Comparison of ENCODE assay signal across 1 cellular context in the genomic region with DNA sequence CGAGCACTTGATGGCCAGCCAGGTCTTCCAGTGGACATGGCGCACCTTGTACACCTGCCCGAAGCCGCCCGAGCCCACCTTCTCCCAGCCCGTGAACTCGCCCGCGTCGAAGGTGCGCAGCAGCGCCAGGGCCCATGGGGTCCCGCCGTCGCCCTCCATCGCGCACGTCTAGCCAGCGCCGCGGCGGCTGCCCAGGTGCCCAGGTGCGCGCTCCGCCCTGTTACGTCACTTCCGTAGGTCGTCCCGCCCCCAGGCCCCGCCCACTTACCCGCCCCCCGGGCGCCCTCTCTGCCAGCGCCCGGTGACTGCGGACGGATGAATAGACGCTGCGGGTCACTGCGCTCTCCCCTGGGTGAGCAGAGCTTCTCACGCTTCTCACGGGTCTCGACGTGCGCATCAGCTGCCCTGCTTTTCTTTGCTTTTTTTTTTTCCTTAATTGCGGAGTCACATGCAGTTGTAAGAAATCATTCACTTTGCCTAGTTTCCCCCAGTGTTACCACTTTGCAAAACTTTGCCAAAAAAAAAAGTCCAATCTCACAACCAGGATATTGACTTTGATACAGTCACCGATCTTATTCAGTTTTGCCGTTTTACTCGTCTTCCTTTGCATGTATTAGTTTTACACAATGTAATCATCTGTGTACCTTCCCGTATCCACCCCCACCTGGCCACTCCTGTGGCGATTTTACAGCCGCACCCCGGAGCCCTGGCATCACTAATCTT.
TF ChIP-seq lines count a peak whose summit lies in the region.

Gene RIPK4, minus strand, starts transcription at position 170 of the 723 bp plus-strand sequence. Its CDS starts 11 bp downstream, at position 159.

TF ChIP-seq in HepG2, 621 proteins besides CTCF, POLR2A, EP300 and RAD21 (continued from another document and continues in another):
- TF ChIP-seq, protein P1, sequence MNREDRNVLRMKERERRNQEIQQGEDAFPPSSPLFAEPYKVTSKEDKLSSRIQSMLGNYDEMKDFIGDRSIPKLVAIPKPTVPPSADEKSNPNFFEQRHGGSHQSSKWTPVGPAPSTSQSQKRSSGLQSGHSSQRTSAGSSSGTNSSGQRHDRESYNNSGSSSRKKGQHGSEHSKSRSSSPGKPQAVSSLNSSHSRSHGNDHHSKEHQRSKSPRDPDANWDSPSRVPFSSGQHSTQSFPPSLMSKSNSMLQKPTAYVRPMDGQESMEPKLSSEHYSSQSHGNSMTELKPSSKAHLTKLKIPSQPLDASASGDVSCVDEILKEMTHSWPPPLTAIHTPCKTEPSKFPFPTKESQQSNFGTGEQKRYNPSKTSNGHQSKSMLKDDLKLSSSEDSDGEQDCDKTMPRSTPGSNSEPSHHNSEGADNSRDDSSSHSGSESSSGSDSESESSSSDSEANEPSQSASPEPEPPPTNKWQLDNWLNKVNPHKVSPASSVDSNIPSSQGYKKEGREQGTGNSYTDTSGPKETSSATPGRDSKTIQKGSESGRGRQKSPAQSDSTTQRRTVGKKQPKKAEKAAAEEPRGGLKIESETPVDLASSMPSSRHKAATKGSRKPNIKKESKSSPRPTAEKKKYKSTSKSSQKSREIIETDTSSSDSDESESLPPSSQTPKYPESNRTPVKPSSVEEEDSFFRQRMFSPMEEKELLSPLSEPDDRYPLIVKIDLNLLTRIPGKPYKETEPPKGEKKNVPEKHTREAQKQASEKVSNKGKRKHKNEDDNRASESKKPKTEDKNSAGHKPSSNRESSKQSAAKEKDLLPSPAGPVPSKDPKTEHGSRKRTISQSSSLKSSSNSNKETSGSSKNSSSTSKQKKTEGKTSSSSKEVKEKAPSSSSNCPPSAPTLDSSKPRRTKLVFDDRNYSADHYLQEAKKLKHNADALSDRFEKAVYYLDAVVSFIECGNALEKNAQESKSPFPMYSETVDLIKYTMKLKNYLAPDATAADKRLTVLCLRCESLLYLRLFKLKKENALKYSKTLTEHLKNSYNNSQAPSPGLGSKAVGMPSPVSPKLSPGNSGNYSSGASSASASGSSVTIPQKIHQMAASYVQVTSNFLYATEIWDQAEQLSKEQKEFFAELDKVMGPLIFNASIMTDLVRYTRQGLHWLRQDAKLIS (CRISPR knock-in tag; IDR thresholded peaks at IDR 0.05) = no peak
- no peak for TF ChIP-seq NBN (conservative IDR thresholded peaks at IDR 0.05)
- no peak for TF ChIP-seq SETDB1 (CRISPR knock-in tag; IDR thresholded peaks at IDR 0.05; ENCODE audit: borderline replicate concordance)
- no peak for TF ChIP-seq TCF7 (IDR thresholded peaks at IDR 0.05; ENCODE audit: low read depth)
- no peak for TF ChIP-seq ZNF878 (CRISPR knock-in tag; IDR thresholded peaks at IDR 0.05)
- TF ChIP-seq ZNF777 (CRISPR knock-in tag; IDR thresholded peaks at IDR 0.05) = peak; percentile 99
- no peak for TF ChIP-seq BRCA1 (CRISPR knock-in tag; IDR thresholded peaks at IDR 0.05)
- no peak for TF ChIP-seq CENPBD1 (CRISPR knock-in tag; IDR thresholded peaks at IDR 0.05; ENCODE audit: borderline replicate concordance, low read depth)
- TF ChIP-seq KDM5B (CRISPR knock-in tag; IDR thresholded peaks at IDR 0.05; ENCODE audit: borderline replicate concordance) = peak; percentile 51; the same call in 1 of the 2 replicates
- no peak for TF ChIP-seq ZNF543 (CRISPR knock-in tag; IDR thresholded peaks at IDR 0.05)
- TF ChIP-seq NAIF1 (CRISPR knock-in tag; IDR thresholded peaks at IDR 0.05; ENCODE audit: borderline replicate concordance) = no peak
- no peak for TF ChIP-seq ZNF776 (CRISPR knock-in tag; IDR thresholded peaks at IDR 0.05)
- TF ChIP-seq ZNF468 (CRISPR knock-in tag; IDR thresholded peaks at IDR 0.05) = no peak
- TF ChIP-seq, protein P2, sequence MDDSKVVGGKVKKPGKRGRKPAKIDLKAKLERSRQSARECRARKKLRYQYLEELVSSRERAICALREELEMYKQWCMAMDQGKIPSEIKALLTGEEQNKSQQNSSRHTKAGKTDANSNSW (CRISPR knock-in tag; IDR thresholded peaks at IDR 0.05; ENCODE audit: borderline replicate concordance) = no peak
- TF ChIP-seq POLR2G (IDR thresholded peaks at IDR 0.05; ENCODE audit: low read depth, low read length) = peak; percentile 74
- no peak for TF ChIP-seq TOPORS (CRISPR knock-in tag; IDR thresholded peaks at IDR 0.05)
- no peak for TF ChIP-seq U2AF2 (IDR thresholded peaks at IDR 0.05; ENCODE audit: low read depth, low read length)
- no peak for TF ChIP-seq NR2F1 (CRISPR knock-in tag; IDR thresholded peaks at IDR 0.05)
- TF ChIP-seq, protein P3, sequence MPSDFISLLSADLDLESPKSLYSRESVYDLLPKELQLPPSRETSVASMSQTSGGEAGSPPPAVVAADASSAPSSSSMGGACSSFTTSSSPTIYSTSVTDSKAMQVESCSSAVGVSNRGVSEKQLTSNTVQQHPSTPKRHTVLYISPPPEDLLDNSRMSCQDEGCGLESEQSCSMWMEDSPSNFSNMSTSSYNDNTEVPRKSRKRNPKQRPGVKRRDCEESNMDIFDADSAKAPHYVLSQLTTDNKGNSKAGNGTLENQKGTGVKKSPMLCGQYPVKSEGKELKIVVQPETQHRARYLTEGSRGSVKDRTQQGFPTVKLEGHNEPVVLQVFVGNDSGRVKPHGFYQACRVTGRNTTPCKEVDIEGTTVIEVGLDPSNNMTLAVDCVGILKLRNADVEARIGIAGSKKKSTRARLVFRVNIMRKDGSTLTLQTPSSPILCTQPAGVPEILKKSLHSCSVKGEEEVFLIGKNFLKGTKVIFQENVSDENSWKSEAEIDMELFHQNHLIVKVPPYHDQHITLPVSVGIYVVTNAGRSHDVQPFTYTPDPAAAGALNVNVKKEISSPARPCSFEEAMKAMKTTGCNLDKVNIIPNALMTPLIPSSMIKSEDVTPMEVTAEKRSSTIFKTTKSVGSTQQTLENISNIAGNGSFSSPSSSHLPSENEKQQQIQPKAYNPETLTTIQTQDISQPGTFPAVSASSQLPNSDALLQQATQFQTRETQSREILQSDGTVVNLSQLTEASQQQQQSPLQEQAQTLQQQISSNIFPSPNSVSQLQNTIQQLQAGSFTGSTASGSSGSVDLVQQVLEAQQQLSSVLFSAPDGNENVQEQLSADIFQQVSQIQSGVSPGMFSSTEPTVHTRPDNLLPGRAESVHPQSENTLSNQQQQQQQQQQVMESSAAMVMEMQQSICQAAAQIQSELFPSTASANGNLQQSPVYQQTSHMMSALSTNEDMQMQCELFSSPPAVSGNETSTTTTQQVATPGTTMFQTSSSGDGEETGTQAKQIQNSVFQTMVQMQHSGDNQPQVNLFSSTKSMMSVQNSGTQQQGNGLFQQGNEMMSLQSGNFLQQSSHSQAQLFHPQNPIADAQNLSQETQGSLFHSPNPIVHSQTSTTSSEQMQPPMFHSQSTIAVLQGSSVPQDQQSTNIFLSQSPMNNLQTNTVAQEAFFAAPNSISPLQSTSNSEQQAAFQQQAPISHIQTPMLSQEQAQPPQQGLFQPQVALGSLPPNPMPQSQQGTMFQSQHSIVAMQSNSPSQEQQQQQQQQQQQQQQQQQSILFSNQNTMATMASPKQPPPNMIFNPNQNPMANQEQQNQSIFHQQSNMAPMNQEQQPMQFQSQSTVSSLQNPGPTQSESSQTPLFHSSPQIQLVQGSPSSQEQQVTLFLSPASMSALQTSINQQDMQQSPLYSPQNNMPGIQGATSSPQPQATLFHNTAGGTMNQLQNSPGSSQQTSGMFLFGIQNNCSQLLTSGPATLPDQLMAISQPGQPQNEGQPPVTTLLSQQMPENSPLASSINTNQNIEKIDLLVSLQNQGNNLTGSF (CRISPR knock-in tag; IDR thresholded peaks at IDR 0.05) = no peak
- no peak for TF ChIP-seq MAFG (CRISPR knock-in tag; IDR thresholded peaks at IDR 0.05)
- TF ChIP-seq NRL (CRISPR knock-in tag; IDR thresholded peaks at IDR 0.05; ENCODE audit: borderline replicate concordance) = 0 out of 2 replicates have a peak, but pooled peaks have one; percentile 57
- TF ChIP-seq ZNF768 (CRISPR knock-in tag; IDR thresholded peaks at IDR 0.05) = no peak; the same call in 1 of the 2 replicates
- TF ChIP-seq, protein P4, sequence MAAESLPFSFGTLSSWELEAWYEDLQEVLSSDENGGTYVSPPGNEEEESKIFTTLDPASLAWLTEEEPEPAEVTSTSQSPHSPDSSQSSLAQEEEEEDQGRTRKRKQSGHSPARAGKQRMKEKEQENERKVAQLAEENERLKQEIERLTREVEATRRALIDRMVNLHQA (CRISPR knock-in tag; IDR thresholded peaks at IDR 0.05) = no peak
- TF ChIP-seq SRSF4 (IDR thresholded peaks at IDR 0.05; ENCODE audit: low read depth, low read length, poor library complexity, severe bottlenecking) = no peak
- no peak for TF ChIP-seq ARID3A (IDR thresholded peaks at IDR 0.05; ENCODE audit: low read depth, low read length)
- TF ChIP-seq, protein P5, sequence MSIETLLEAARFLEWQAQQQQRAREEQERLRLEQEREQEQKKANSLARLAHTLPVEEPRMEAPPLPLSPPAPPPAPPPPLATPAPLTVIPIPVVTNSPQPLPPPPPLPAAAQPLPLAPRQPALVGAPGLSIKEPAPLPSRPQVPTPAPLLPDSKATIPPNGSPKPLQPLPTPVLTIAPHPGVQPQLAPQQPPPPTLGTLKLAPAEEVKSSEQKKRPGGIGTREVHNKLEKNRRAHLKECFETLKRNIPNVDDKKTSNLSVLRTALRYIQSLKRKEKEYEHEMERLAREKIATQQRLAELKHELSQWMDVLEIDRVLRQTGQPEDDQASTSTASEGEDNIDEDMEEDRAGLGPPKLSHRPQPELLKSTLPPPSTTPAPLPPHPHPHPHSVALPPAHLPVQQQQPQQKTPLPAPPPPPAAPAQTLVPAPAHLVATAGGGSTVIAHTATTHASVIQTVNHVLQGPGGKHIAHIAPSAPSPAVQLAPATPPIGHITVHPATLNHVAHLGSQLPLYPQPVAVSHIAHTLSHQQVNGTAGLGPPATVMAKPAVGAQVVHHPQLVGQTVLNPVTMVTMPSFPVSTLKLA (IDR thresholded peaks at IDR 0.05) = no peak
- no peak for TF ChIP-seq ZNF775 (CRISPR knock-in tag; IDR thresholded peaks at IDR 0.05; ENCODE audit: borderline replicate concordance)
- TF ChIP-seq SSRP1 (CRISPR knock-in tag; IDR thresholded peaks at IDR 0.05) = no peak
- TF ChIP-seq ATF4 (CRISPR knock-in tag; IDR thresholded peaks at IDR 0.05) = 0 out of 4 replicates have a peak, but pooled peaks of 1 of the 2 experiments have one; percentile 28
- TF ChIP-seq TMF1 (CRISPR knock-in tag; IDR thresholded peaks at IDR 0.05; ENCODE audit: low read depth) = no peak
- TF ChIP-seq ZNF660 (CRISPR knock-in tag; IDR thresholded peaks at IDR 0.05; ENCODE audit: borderline replicate concordance, low read depth) = no peak
- no peak for TF ChIP-seq SP1 (IDR thresholded peaks at IDR 0.05)
- TF ChIP-seq SP1 (CRISPR knock-in tag; IDR thresholded peaks at IDR 0.05) = peak; percentile 87
- TF ChIP-seq, protein P6, sequence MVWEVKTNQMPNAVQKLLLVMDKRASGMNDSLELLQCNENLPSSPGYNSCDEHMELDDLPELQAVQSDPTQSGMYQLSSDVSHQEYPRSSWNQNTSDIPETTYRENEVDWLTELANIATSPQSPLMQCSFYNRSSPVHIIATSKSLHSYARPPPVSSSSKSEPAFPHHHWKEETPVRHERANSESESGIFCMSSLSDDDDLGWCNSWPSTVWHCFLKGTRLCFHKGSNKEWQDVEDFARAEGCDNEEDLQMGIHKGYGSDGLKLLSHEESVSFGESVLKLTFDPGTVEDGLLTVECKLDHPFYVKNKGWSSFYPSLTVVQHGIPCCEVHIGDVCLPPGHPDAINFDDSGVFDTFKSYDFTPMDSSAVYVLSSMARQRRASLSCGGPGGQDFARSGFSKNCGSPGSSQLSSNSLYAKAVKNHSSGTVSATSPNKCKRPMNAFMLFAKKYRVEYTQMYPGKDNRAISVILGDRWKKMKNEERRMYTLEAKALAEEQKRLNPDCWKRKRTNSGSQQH (CRISPR knock-in tag; IDR thresholded peaks at IDR 0.05; ENCODE audit: low read depth) = peak; percentile 58; the same call in 1 of the 2 replicates
- no peak for TF ChIP-seq SCMH1 (CRISPR knock-in tag; IDR thresholded peaks at IDR 0.05; ENCODE audit: borderline replicate concordance)
- 0 out of 2 replicates have a peak, but pooled peaks have one; percentile 29 for TF ChIP-seq ISX (CRISPR knock-in tag; conservative IDR thresholded peaks at IDR 0.05)
- no peak for TF ChIP-seq ZNF382 (CRISPR knock-in tag; IDR thresholded peaks at IDR 0.05; ENCODE audit: borderline replicate concordance)
- TF ChIP-seq LRRFIP1 (CRISPR knock-in tag; conservative IDR thresholded peaks at IDR 0.05) = no peak
- TF ChIP-seq ZNF652 (CRISPR knock-in tag; IDR thresholded peaks at IDR 0.05; ENCODE audit: borderline replicate concordance, low read depth) = no peak
- peak; percentile 16 for TF ChIP-seq SKI (IDR thresholded peaks at IDR 0.05; ENCODE audit: partially characterized antibody)
- TF ChIP-seq SRSF1 (optimal IDR thresholded peaks at IDR 0.05; ENCODE audit: low read depth, low read length) = no peak
- TF ChIP-seq MEIS1 (CRISPR knock-in tag; IDR thresholded peaks at IDR 0.05; ENCODE audit: borderline replicate concordance) = no peak
